Comparison of ENCODE assay signal across 8 cellular contexts in the genomic region with DNA sequence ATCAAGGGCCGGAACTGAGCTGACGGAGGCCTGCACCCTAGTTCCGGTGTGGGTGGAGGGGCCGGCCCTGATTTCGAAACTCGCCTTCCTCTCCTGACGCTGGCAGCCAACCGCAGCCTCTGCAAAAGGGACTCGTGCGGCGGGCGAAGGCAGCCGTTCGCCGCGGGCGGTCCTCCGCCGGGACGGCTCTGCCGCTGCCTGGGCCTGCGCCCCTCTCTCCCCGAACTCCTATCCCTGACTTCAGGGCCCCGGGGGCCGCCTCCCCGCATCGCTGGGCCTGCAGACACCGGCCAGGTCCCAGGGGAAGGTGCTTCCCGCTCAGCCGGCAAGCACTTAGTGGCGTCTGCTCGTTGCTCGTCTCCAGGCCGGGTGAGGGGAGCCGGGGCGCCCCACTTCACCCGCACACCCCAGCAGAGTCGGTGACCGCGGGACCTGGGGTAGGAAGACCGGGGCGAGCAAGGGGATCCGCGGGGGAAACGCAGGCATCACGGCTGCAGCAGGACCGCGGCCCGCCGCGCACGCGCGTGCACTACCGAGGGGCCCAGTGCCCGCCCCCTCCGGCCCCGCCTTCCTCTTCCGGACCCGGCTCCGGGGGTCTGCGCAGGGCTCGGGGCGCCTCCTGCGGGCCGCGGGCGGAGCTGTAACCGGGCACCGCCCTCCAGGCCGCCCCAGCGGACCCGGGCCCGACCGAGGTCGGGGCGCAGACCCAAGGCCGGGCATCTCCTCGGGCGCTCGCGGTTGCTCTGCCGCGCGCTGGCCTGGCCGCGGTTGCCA. TPM values are rescaled to one million over a fixed set of nuclear protein-coding genes. Genes with fewer than 3 reads are reported as not detected.
DNase-seq lines count a peak whose midpoint lies in the region; ATAC-seq and TF ChIP-seq lines count a peak whose summit lies in the region.

No MANE protein-coding gene starts in this region.

- peak overlapping the region; percentile 61 for H3K4me3 ChIP-seq in astrocyte of the spinal cord (ENCODE audit: low read depth, low read length)
- peak overlapping the region; percentile 87 for H3K4me3 ChIP-seq in iPS DF 6.9 (ENCODE audit: low read length)
- H3K4me3 ChIP-seq in sigmoid colon = peak overlapping the region; percentile 81 to 91 (median 84)

- peaks cover 24% of the 10 kb centered on the region for H3K36me3 ChIP-seq in iPS DF 6.9 (ENCODE audit: control insufficient read depth, insufficient read depth, low read length)
- peaks cover 25 to 47% (median 29%) of the 10 kb centered on the region in 4 donors for H3K36me3 ChIP-seq in sigmoid colon

- H3K27ac ChIP-seq in iPS DF 6.9 (ENCODE audit: low read length) (no peak overlapping the region), sigmoid colon (peak overlapping the region; percentile 95 to 97 (median 96))

- TF ChIP-seq CTCF in astrocyte of the spinal cord (IDR thresholded peaks at IDR 0.05; ENCODE audit: low read depth, low read length) (peak; percentile 38), sigmoid colon (IDR thresholded peaks at IDR 0.05) (peak in 1 of 4 experiments; percentile 33)

- H3K9me3 ChIP-seq in iPS DF 6.9 (ENCODE audit: control insufficient read depth, insufficient read depth, low read length) (no peaks in the 10 kb centered on the region), sigmoid colon (no peaks in the 10 kb centered on the region)

- in situ Hi-C loops in astrocyte of the spinal cord (cut with HindIII; ENCODE audit: low sequenced_read_pairs) = no loop called here

- no CpG with 5 or more reads among the region's 87 CpGs for WGBS in iPS DF 6.9 (ENCODE audit: insufficient coverage, insufficient read length)
- WGBS in sigmoid colon, 2 donors = 0 to 1% methylated on average over 87 of the region's 87 CpGs

- intact Hi-C loops in sigmoid colon (cut with DNase I) = loop anchor here (1.0 to 2.0 kb wide), 2 partner anchors 22 to 28 kb away; a partner anchor contains a TSS

- peak; percentile 69 for ATAC-seq in HG02885 (IDR thresholded peaks at IDR 0.05; ENCODE audit: poor library complexity, unreplicated experiment)

- H3K4me1 ChIP-seq in iPS DF 6.9 (ENCODE audit: control insufficient read depth, insufficient read depth, low read length) = peaks cover 5% of the 10 kb centered on the region; the same call in 1 of the 2 replicates
- peaks cover 0 to 61% (median 39%) of the 10 kb centered on the region in 4 donors for H3K4me1 ChIP-seq in sigmoid colon

- peak; percentile 38 to 58 for TF ChIP-seq POLR2A in sigmoid colon (IDR thresholded peaks at IDR 0.05)

- no peaks in the 10 kb centered on the region for H3K27me3 ChIP-seq in iPS DF 6.9 (ENCODE audit: control insufficient read depth, insufficient read depth, low read length)
- H3K27me3 ChIP-seq in sigmoid colon = no peaks in the 10 kb centered on the region

- peak; percentile 66 to 88 for DNase-seq in NCI-H187 (lab: John Stamatoyannopoulos, UW)
- no peak for DNase-seq in NCI-H187 treated with DMSO at 0.1 percent for 48 hours (lab: John Stamatoyannopoulos, UW)
- peak; percentile 83 to 84 for DNase-seq in NCI-H1930 (lab: John Stamatoyannopoulos, UW)
- DNase-seq in T-helper 9 cell = peak; percentile 79
- peak; percentile 89 for DNase-seq in astrocyte of the spinal cord (ENCODE audit: low read depth, low spot score)
- no peak for DNase-seq in iPS DF 6.9 (ENCODE audit: low read depth, low spot score)
- peak; percentile 96 for DNase-seq in sigmoid colon

- no peak for TF ChIP-seq EP300 in sigmoid colon (IDR thresholded peaks at IDR 0.05)

RNA-seq across cellular contexts. Expression of a gene that starts 0.5 kb away (rescaled TPM):
- 10 to 100 TPM; 23.9 to 45.7 (median 24.2) TPM for total RNA-seq in sigmoid colon
- polyA plus RNA-seq in sigmoid colon = 10 to 100 TPM in 2 of 3 donors, 1 to 10 TPM in 1; 9.0 to 42.2 (median 16.8) TPM

RNA-seq across cellular contexts. Expression of a gene that starts 14.7 kb away (rescaled TPM):
- 10 to 100 TPM; 20.0 to 37.7 (median 26.6) TPM for total RNA-seq in sigmoid colon
- polyA plus RNA-seq in sigmoid colon = 10 to 100 TPM; 15.6 to 39.0 (median 21.3) TPM

RNA-seq across cellular contexts. Expression of a gene that starts 22.4 kb away (rescaled TPM):
- total RNA-seq in sigmoid colon = 10 to 100 TPM; 32.1 to 48.2 (median 38.9) TPM
- 100 to 1,000 TPM in 1 of 3 donors, 10 to 100 TPM in 2; 88.3 to 152 (median 92.0) TPM for polyA plus RNA-seq in sigmoid colon

Comparison
In these comparisons a context has a peak if more than half of its experiments do, and no peak if none do; other contexts are left out.
1. DNase-seq: peak in NCI-H187 (2 of 2), NCI-H1930 (2 of 2), T-helper 9 cell (single experiment), astrocyte of the spinal cord (single experiment) and sigmoid colon (single experiment); none in NCI-H187 treated with DMSO at 0.1 percent for 48 hours (single experiment) and iPS DF 6.9 (single experiment).
2. Peak in every context shown above with its lines, with median percentiles within 50 percentile points of each other: H3K4me3 ChIP-seq.